In genomic region chr16:18131587-18131986, GRCh38 we compare ENCODE assay signal across 8 cellular contexts.
DNase-seq lines count a peak whose midpoint lies in the region; ATAC-seq, FAIRE-seq and TF ChIP-seq lines count a peak whose summit lies in the region.
"Not testable (repeated sequence)": the region's sequence is repeated elsewhere in the genome, so short reads cannot be mapped to it uniquely, and the experiment has no call there.

No MANE protein-coding gene starts in this region.

- not testable (repeated sequence) for H2AFZ ChIP-seq in DND-41 (ENCODE audit: low read depth, low read length); IMR-90 (replicated peaks; ENCODE audit: low read length, poor library complexity); SK-N-SH (ENCODE audit: low read depth); endothelial cell of umbilical vein (ENCODE audit: low read depth, low read length)

- not testable (repeated sequence) for H3K56ac ChIP-seq in IMR-90 (ENCODE audit: extremely low read depth, insufficient read depth, low read length)

- H4K20me1 ChIP-seq in DND-41 (ENCODE audit: insufficient read depth, low read length); IMR-90 (ENCODE audit: insufficient read depth, low read length); SK-N-SH (ENCODE audit: insufficient read depth); endothelial cell of umbilical vein (replicated peaks; ENCODE audit: control insufficient read depth, extremely low read depth, insufficient read depth, low read length): not testable (repeated sequence)

- not testable (repeated sequence) for H3F3A ChIP-seq in SK-N-SH (replicated peaks; ENCODE audit: insufficient read depth)

- not testable (repeated sequence) for H4K5ac ChIP-seq in IMR-90 (ENCODE audit: low read depth, low read length)

- not testable (repeated sequence) for H3K9me2 ChIP-seq in SK-N-SH

- dilution Hi-C loops in IMR-90 (cut with HindIII; ENCODE audit: low sequenced_read_pairs, unreplicated experiment); endothelial cell of umbilical vein (cut with MboI; ENCODE audit: extremely low pct_ligation_motif_present, low sequenced_read_pairs): not testable (repeated sequence)

- not testable (repeated sequence) for H2AK5ac ChIP-seq in IMR-90 (ENCODE audit: low read depth, low read length)

- not testable (repeated sequence) for H3K9me3 Mint-ChIP-seq in natural killer cell

- H2BK120ac ChIP-seq in IMR-90 (ENCODE audit: low read depth, low read length): not testable (repeated sequence)

- ATAC-seq in DND-41 (ENCODE audit: insufficient read depth, low read depth) (peak; percentile 54; the same call in 2 of the 3 replicates), IMR-90 (ENCODE audit: low read depth) (peak; percentile 100), left ventricle myocardium superior (peak; percentile 61), natural killer cell (peak; percentile 72 to 87 (median 76))

- not testable (repeated sequence) for H3K27ac Mint-ChIP-seq in natural killer cell

- not testable (repeated sequence) for H4K8ac ChIP-seq in IMR-90 (ENCODE audit: low read depth in 2 of 2, low read length in 2 of 2)

- H3K18ac ChIP-seq in IMR-90 (ENCODE audit: low read depth, low read length): not testable (repeated sequence)

- not testable (repeated sequence) for H3K4me3 Mint-ChIP-seq in natural killer cell

- not testable (repeated sequence) for H3K14ac ChIP-seq in IMR-90 (replicated peaks; ENCODE audit: low read depth, low read length)

- not testable (repeated sequence) for TF ChIP-seq POLR2A in IMR-90 (IDR thresholded peaks at IDR 0.05; ENCODE audit: low read depth, low read length); adrenal gland (IDR thresholded peaks at IDR 0.05); endothelial cell of umbilical vein (IDR thresholded peaks at IDR 0.05; ENCODE audit: low read depth, low read length); tibial nerve (IDR thresholded peaks at IDR 0.05)

- not testable (repeated sequence) for H3K23ac ChIP-seq in IMR-90 (ENCODE audit: low read depth, low read length)

- POLR2A ChIA-PET in IMR-90 (lab: Charles Lee; ENCODE audit: unreplicated experiment); SK-N-SH (lab: Yijun Ruan, JAX); endothelial cell of umbilical vein (lab: Charles Lee): not testable (repeated sequence)

- FAIRE-seq in endothelial cell of umbilical vein (lab: Jason Lieb, UNC): peak; percentile 89

- H3K9me3 ChIP-seq in DND-41 (ENCODE audit: insufficient read depth, low read length, severe bottlenecking); IMR-90 (ENCODE audit: control insufficient read depth, insufficient read depth, low read length); SK-N-SH; adrenal gland (replicated peaks in 1 of 3); endothelial cell of umbilical vein (replicated peaks; ENCODE audit: control insufficient read depth, insufficient read depth, low read length); tibial nerve: not testable (repeated sequence)

- H3K9me1 ChIP-seq in IMR-90 (ENCODE audit: insufficient read depth, low read length); endothelial cell of umbilical vein (replicated peaks; ENCODE audit: control insufficient read depth, extremely low read depth, insufficient read depth, low read length): not testable (repeated sequence)

- H3K27me3 ChIP-seq in DND-41 (ENCODE audit: insufficient read depth, low read length, poor library complexity); IMR-90 (ENCODE audit: control insufficient read depth, insufficient read depth, low read length); SK-N-SH (ENCODE audit: insufficient read depth); adrenal gland; endothelial cell of umbilical vein (ENCODE audit: control insufficient read depth in 2 of 2, insufficient read depth in 2 of 2, low read length in 2 of 2); tibial nerve: not testable (repeated sequence)

- H3K36me3 Mint-ChIP-seq in natural killer cell: not testable (repeated sequence)

- TF ChIP-seq RAD21 in IMR-90 (IDR thresholded peaks at IDR 0.05; ENCODE audit: low read length) (peak; percentile 38), SK-N-SH (IDR thresholded peaks at IDR 0.05; ENCODE audit: low read length) (peak; percentile 30)

- H3K79me2 ChIP-seq in DND-41 (ENCODE audit: insufficient read depth, low read length); SK-N-SH (ENCODE audit: insufficient read depth); endothelial cell of umbilical vein (ENCODE audit: control insufficient read depth, insufficient read depth, low read length): not testable (repeated sequence)

- not testable (repeated sequence) for H4K91ac ChIP-seq in IMR-90 (ENCODE audit: insufficient read depth, low read depth, low read length)

- not testable (repeated sequence) for H3K4me3 ChIP-seq in DND-41 (ENCODE audit: low read depth in 1 of 2, low read length in 2 of 2); IMR-90 (ENCODE audit: insufficient read depth, low read depth, low read length); SK-N-SH (ENCODE audit: low read depth in 2 of 2, low read length in 1 of 2); adrenal gland; endothelial cell of umbilical vein (replicated peaks in 1 of 3; ENCODE audit: insufficient read depth in 1 of 3, low read depth in 1 of 3, low read length in 3 of 3); tibial nerve

- CTCF ChIA-PET in IMR-90 (lab: Yijun Ruan, JAX); SK-N-SH (lab: Yijun Ruan, JAX); endothelial cell of umbilical vein (lab: Charles Lee): not testable (repeated sequence)

- DNase-seq in DND-41; IMR-90; SK-N-SH; adrenal gland; endothelial cell of umbilical vein (ENCODE audit: low read depth, low spot score); left ventricle myocardium superior; natural killer cell; tibial nerve (ENCODE audit: low spot score in 2 of 2): not testable (repeated sequence)

- intact Hi-C loops in IMR-90 (cut with micrococcal nuclease); adrenal gland (cut with DNase I); endothelial cell of umbilical vein (cut with micrococcal nuclease); left ventricle myocardium superior (cut with micrococcal nuclease); natural killer cell (cut with micrococcal nuclease): not testable (repeated sequence)

- TF ChIP-seq CTCF in DND-41 (IDR thresholded peaks at IDR 0.05; ENCODE audit: borderline replicate concordance, extremely low read depth, low read length, poor library complexity, severe bottlenecking): peak; percentile 21
- peak; percentile 32; the same call in 1 of the 2 replicates for TF ChIP-seq CTCF in IMR-90 (conservative IDR thresholded peaks at IDR 0.05; ENCODE audit: low read depth, low read length)
- not testable (repeated sequence) for TF ChIP-seq CTCF in SK-N-SH (IDR thresholded peaks at IDR 0.05)
- peak in 4 of 6 experiments; percentile 22 to 35 (median 30) for TF ChIP-seq CTCF in adrenal gland (IDR thresholded peaks at IDR 0.05)
- TF ChIP-seq CTCF in endothelial cell of umbilical vein (IDR thresholded peaks at IDR 0.05; ENCODE audit: extremely low read depth in 1 of 2, insufficient read depth in 1 of 2, low read depth in 1 of 2, low read length in 2 of 2): peak; percentile 5 to 29
- TF ChIP-seq CTCF in natural killer cell (IDR thresholded peaks at IDR 0.05): peak; percentile 25
- peak in 3 of 5 experiments; percentile 14 to 48 (median 45) for TF ChIP-seq CTCF in tibial nerve (IDR thresholded peaks at IDR 0.05)

- not testable (repeated sequence) for TF ChIP-seq EP300 in SK-N-SH (IDR thresholded peaks at IDR 0.05; ENCODE audit: borderline replicate concordance in 1 of 2, low read depth in 1 of 2, low read length in 1 of 2); tibial nerve (IDR thresholded peaks at IDR 0.05)

- H3K4me1 ChIP-seq in DND-41 (ENCODE audit: insufficient read depth, low read length); IMR-90 (ENCODE audit: control insufficient read depth, insufficient read depth, low read length); SK-N-SH (ENCODE audit: control insufficient read depth in 1 of 2, insufficient read depth in 2 of 2, low read depth in 1 of 2, low read length in 1 of 2); adrenal gland (replicated peaks in 1 of 2); endothelial cell of umbilical vein (ENCODE audit: control insufficient read depth, extremely low read depth, insufficient read depth, low read length); tibial nerve: not testable (repeated sequence)

- not testable (repeated sequence) for H3K4ac ChIP-seq in IMR-90 (ENCODE audit: low read depth, low read length)

- not testable (repeated sequence) for H3K79me1 ChIP-seq in IMR-90 (ENCODE audit: low read depth in 1 of 2, low read length in 2 of 2)

- in situ Hi-C loops in IMR-90 (cut with MboI; ENCODE audit: low sequenced_read_pairs): not testable (repeated sequence)

- not testable (repeated sequence) for H2AK9ac ChIP-seq in IMR-90 (replicated peaks; ENCODE audit: low read depth, low read length, poor library complexity)

- not testable (repeated sequence) for H3K36me3 ChIP-seq in DND-41 (ENCODE audit: insufficient read depth, low read length); IMR-90 (ENCODE audit: control insufficient read depth, insufficient read depth, low read length); SK-N-SH (replicated peaks in 1 of 2; ENCODE audit: control insufficient read depth in 1 of 2, insufficient read depth in 2 of 2, low read length in 1 of 2); adrenal gland (replicated peaks in 1 of 2); endothelial cell of umbilical vein (ENCODE audit: control insufficient read depth in 2 of 2, extremely low read depth in 1 of 2, insufficient read depth in 2 of 2, low read length in 2 of 2); tibial nerve

- not testable (repeated sequence) for H3K27me3 Mint-ChIP-seq in natural killer cell (ENCODE audit: low read depth in 2 of 2)

- not testable (repeated sequence) for H2BK5ac ChIP-seq in IMR-90 (ENCODE audit: low read depth, low read length, poor library complexity, severe bottlenecking)

- BruUV-seq in IMR-90 (replicated peaks; lab: Mats Ljungman, UMichigan); endothelial cell of umbilical vein (replicated peaks; lab: Mats Ljungman, UMichigan): not testable (repeated sequence)

- not testable (repeated sequence) for H2BK20ac ChIP-seq in IMR-90 (ENCODE audit: low read depth, low read length)

- H3K27ac ChIP-seq in DND-41 (ENCODE audit: low read length); IMR-90 (ENCODE audit: insufficient read depth, low read length); SK-N-SH (ENCODE audit: low read depth in 2 of 2, low read length in 1 of 2); adrenal gland; endothelial cell of umbilical vein (ENCODE audit: insufficient read depth, low read depth, low read length); tibial nerve: not testable (repeated sequence)

- WGBS in IMR-90 (ENCODE audit: extremely low coverage in 2 of 2, insufficient read length in 1 of 2), 2 experiments: no CpG with 5 or more reads among the region's 6 CpGs
- 7% methylated on average over 2 of the region's 6 CpGs for WGBS in SK-N-SH (ENCODE audit: low lambda C conversion rate)
- WGBS in adrenal gland, 4 donors: 0 to 7% (median 3%) methylated on average over 2 of the region's 6 CpGs; no CpG with 5 or more reads in 1 of the 4 donors
- WGBS in tibial nerve, 2 donors: 1 to 4% methylated on average over 2 to 5 of the region's 6 CpGs

- not testable (repeated sequence) for H2BK15ac ChIP-seq in IMR-90 (ENCODE audit: low read depth, low read length)

- H3K9ac ChIP-seq in DND-41 (ENCODE audit: low read depth, low read length); IMR-90 (ENCODE audit: low read depth, low read length); SK-N-SH; endothelial cell of umbilical vein (replicated peaks; ENCODE audit: extremely low read depth, insufficient read depth, low read length): not testable (repeated sequence)

- H3K4me2 ChIP-seq in DND-41 (ENCODE audit: insufficient read depth, low read length); IMR-90 (ENCODE audit: low read depth, low read length); SK-N-SH; endothelial cell of umbilical vein (ENCODE audit: insufficient read depth, low read length): not testable (repeated sequence)

- not testable (repeated sequence) for H3K4me1 Mint-ChIP-seq in natural killer cell
